ENCODE assay signal across 8 cellular contexts in the genomic region with DNA sequence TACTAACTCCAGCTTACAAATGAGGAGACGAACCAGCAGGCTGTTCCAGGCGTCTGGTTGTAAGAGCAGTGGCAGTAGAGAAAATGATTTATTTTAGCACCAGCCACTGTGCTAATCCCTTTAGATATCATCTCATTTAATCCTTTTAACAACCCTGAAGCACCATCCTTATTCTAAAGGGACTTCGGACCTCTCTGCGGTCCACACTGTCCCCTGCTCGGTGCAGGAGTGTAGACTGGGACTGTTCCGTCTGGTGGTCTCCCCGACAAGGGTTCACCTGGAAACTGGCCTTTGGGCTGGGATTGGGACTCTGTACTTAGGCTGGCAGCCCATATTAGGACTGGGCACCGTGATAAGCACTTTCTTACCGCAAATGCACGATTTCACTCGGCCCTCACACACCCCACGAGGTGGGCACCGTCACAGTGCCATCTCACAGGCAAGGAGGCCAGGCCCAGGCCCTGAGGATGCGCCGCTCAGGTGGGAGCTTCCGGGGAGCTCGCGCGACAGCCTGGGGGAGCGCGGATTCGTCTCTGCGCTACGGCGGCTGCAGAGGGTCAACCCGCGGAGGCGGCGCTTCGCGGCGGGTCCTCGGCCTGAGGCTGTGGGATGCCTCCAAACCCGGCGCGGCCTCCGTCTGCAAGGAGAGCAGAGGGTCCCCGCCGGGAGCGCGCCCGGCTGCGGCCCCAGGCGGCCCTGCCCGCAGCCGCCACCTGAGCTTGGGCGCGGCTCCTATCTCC.
DNase-seq lines count a peak whose midpoint lies in the region; ATAC-seq and TF ChIP-seq lines count a peak whose summit lies in the region.

No MANE protein-coding gene starts in this region.

- peaks cover 6 to 11% of the 10 kb centered on the region in 2 donors for H3K4me1 ChIP-seq in mucosa of rectum (ENCODE audit: control insufficient read depth in 2 of 2, insufficient read depth in 2 of 2, low read length in 2 of 2)

- peak overlapping the region; percentile 63 for H3K27ac ChIP-seq in HL-60 (replicated peaks)
- H3K27ac ChIP-seq in mucosa of rectum (ENCODE audit: low read depth in 2 of 2, low read length in 2 of 2), result peak overlapping the region; percentile 57 to 61

- peak; percentile 77 for TF ChIP-seq POLR2A in erythroblast (IDR thresholded peaks at IDR 0.05; ENCODE audit: low read length)

- no peak for TF ChIP-seq CTCF in HL-60 (IDR thresholded peaks at IDR 0.05; ENCODE audit: insufficient read depth, low read length)

- no peaks in the 10 kb centered on the region for H3K36me3 ChIP-seq in mucosa of rectum (ENCODE audit: control insufficient read depth in 2 of 2, insufficient read depth in 2 of 2, low read length in 2 of 2)

- DNase-seq in CMK (ENCODE audit: low read depth) (peak; percentile 70), HL-60 (ENCODE audit: low read depth in 1 of 2, low spot score in 1 of 2) (peak; percentile 78 to 79), NOMO-1 treated with dmso at 0.1 percent for 144 hours (lab: John Stamatoyannopoulos, UW; ENCODE audit: unreplicated experiment) (peak; percentile 29), activated T-cell treated with anti-CD3 and anti-CD28 coated beads for 1 hour (ENCODE audit: low read depth) (peak; percentile 78), erythroblast (lab: John Stamatoyannopoulos, UW) (peak; percentile 84 to 86)
- DNase-seq in stimulated activated CD8-positive, alpha-beta memory T cell treated with anti-CD3 and anti-CD28 coated beads, Interleukin-4, amount 100 ng/mL, for 4 hours (ENCODE audit: low read depth in 2 of 2, low spot score in 1 of 2), result peak; percentile 66 to 72

- H3K27me3 ChIP-seq in HL-60 (ENCODE audit: insufficient read depth, poor library complexity, severe bottlenecking), result no peaks in the 10 kb centered on the region
- no peaks in the 10 kb centered on the region for H3K27me3 ChIP-seq in mucosa of rectum (ENCODE audit: control insufficient read depth in 2 of 2, insufficient read depth in 2 of 2, low read length in 2 of 2)

- peak overlapping the region; percentile 70 to 98 for H3K9ac ChIP-seq in mucosa of rectum (ENCODE audit: low read depth in 1 of 2, low read length in 2 of 2)

- no peaks in the 10 kb centered on the region for H3K9me3 ChIP-seq in mucosa of rectum (ENCODE audit: control insufficient read depth in 2 of 2, low read length in 2 of 2)

- ATAC-seq in GM19463 (IDR thresholded peaks at IDR 0.05; ENCODE audit: unreplicated experiment), result peak; percentile 84

- peak overlapping the region; percentile 64 for H3K4me3 ChIP-seq in HL-60 (replicated peaks; ENCODE audit: insufficient read depth, low read length)
- H3K4me3 ChIP-seq in mucosa of rectum (ENCODE audit: low read length in 2 of 2), result peak overlapping the region; percentile 83 to 100

Comparison
In these comparisons a context has a peak if more than half of its experiments do, and no peak if none do; other contexts are left out.
1. Peak in every context shown above with its lines: DNase-seq, ATAC-seq, H3K4me3 ChIP-seq and H3K27ac ChIP-seq.
2. DNase-seq: peak in every context shown above with its lines; median percentile 85 in erythroblast; 78 in HL-60; 78 in activated T-cell treated with anti-CD3 and anti-CD28 coated beads for 1 hour; 70 in CMK; 69 in stimulated activated CD8-positive, alpha-beta memory T cell treated with anti-CD3 and anti-CD28 coated beads, Interleukin-4, amount 100 ng/mL, for 4 hours; 29 in NOMO-1 treated with dmso at 0.1 percent for 144 hours.